In genomic region chr3:45143673-45144670, GRCh38 we compare ENCODE assay signal across 10 cellular contexts. TPM values are rescaled to one million over a fixed set of nuclear protein-coding genes. Genes with fewer than 3 reads are reported as not detected.
DNase-seq lines count a peak whose midpoint lies in the region; ATAC-seq and TF ChIP-seq lines count a peak whose summit lies in the region.
"Had no signal": no experiment of that assay in that cellular context is flagged by ENCODE, and none has a peak within 500 bp of the region (broad histone marks: within the 10 kb centered on the region; RNA-seq: fewer than 3 reads in every experiment).

No MANE protein-coding gene starts in this region.

- peak overlapping the region; percentile 2 for H2AFZ ChIP-seq in ACC112 (ENCODE audit: low read length, unreplicated experiment)

- peaks cover 5% of the 10 kb centered on the region for H3K4me1 Mint-ChIP-seq in activated T-helper 1 cell treated with anti-CD3 and anti-CD28 coated beads, Interleukin-12 subunit alpha, Interleukin-12 subunit beta, Interleukin-2, Interleukin-4 antibody, amounts not matched to agents 30 ng/mL and 10 ng/mL and 1 ng/mL, durations not matched to agents 14 hours and 24 hours and 36 hours (ENCODE audit: low read depth)

- H3K4me3 Mint-ChIP-seq in activated T-helper 1 cell treated with anti-CD3 and anti-CD28 coated beads, Interleukin-12 subunit alpha, Interleukin-12 subunit beta, Interleukin-2, Interleukin-4 antibody, amounts not matched to agents 30 ng/mL and 10 ng/mL and 1 ng/mL, durations not matched to agents 14 hours and 24 hours and 36 hours, result no peak overlapping the region

- H3K36me3 ChIP-seq in ACC112 (ENCODE audit: insufficient read depth, low read length), result no peaks in the 10 kb centered on the region
- H3K36me3 ChIP-seq: BLaER1 treated with 17β-estradiol and CSF1 and Interleukin-3, amounts not matched to agents 10 nM and 100 nM had no signal

- peaks cover 14% of the 10 kb centered on the region for H3K27me3 ChIP-seq in ACC112 (ENCODE audit: insufficient read depth, low read length)
- H3K27me3 ChIP-seq: BLaER1 treated with 17β-estradiol and CSF1 and Interleukin-3, amounts not matched to agents 10 nM and 100 nM had no signal

- H3K27ac Mint-ChIP-seq in activated T-helper 1 cell treated with anti-CD3 and anti-CD28 coated beads, Interleukin-12 subunit alpha, Interleukin-12 subunit beta, Interleukin-2, Interleukin-4 antibody, amounts not matched to agents 30 ng/mL and 10 ng/mL and 1 ng/mL, durations not matched to agents 14 hours and 24 hours and 36 hours, result no peak overlapping the region
- H3K27ac Mint-ChIP-seq: activated CD4-positive, alpha-beta memory T cell treated with anti-CD3 and anti-CD28 coated beads, Interleukin-2, amount 10 ng/mL, durations not matched to agents 7 days and 5 days had no signal

- peak overlapping the region; percentile 53; the same call in 1 of the 2 replicates for H3K4me3 ChIP-seq in ACC112 (ENCODE audit: low read depth, low read length)
- H3K4me3 ChIP-seq in lower leg skin (ENCODE audit: low read depth, poor library complexity, severe bottlenecking), result no peak overlapping the region
- H3K4me3 ChIP-seq: BLaER1 treated with 17β-estradiol and CSF1 and Interleukin-3, amounts not matched to agents 10 nM and 100 nM had no signal

- peaks cover 28% of the 10 kb centered on the region for H3K4me1 ChIP-seq in ACC112 (ENCODE audit: control insufficient read depth, insufficient read depth, low read length, unreplicated experiment)

- no peak for TF ChIP-seq CTCF in lower leg skin (IDR thresholded peaks at IDR 0.05)

- H3K27me3 Mint-ChIP-seq in activated T-helper 1 cell treated with anti-CD3 and anti-CD28 coated beads, Interleukin-12 subunit alpha, Interleukin-12 subunit beta, Interleukin-2, Interleukin-4 antibody, amounts not matched to agents 30 ng/mL and 10 ng/mL and 1 ng/mL, durations not matched to agents 14 hours and 24 hours and 36 hours (ENCODE audit: insufficient read depth), result peaks cover 74% of the 10 kb centered on the region

- 65 to 69% methylated on average over 6 of the region's 6 CpGs for WGBS in lower leg skin, 2 donors

- intact Hi-C loops in lower leg skin (cut with DNase I; ENCODE audit: low total_unique reads), result no loop called here
- intact Hi-C loops in activated T-helper 1 cell treated with anti-CD3 and anti-CD28 coated beads, Interleukin-12 subunit alpha, Interleukin-12 subunit beta, Interleukin-2, Interleukin-4 antibody, amounts not matched to agents 30 ng/mL and 10 ng/mL and 1 ng/mL, durations not matched to agents 14 hours and 24 hours and 36 hours (cut with micrococcal nuclease), result loop anchor here (2.0 kb wide), 1 partner anchor 23 kb away; no protein-coding TSS in a partner anchor

- no peaks in the 10 kb centered on the region for H3K36me3 Mint-ChIP-seq in activated T-helper 1 cell treated with anti-CD3 and anti-CD28 coated beads, Interleukin-12 subunit alpha, Interleukin-12 subunit beta, Interleukin-2, Interleukin-4 antibody, amounts not matched to agents 30 ng/mL and 10 ng/mL and 1 ng/mL, durations not matched to agents 14 hours and 24 hours and 36 hours (ENCODE audit: low read depth)

- TF ChIP-seq POLR2A in lower leg skin (IDR thresholded peaks at IDR 0.05), result no peak

- H3K79me2 ChIP-seq in ACC112 (ENCODE audit: control insufficient read depth, insufficient read depth, low read length, unreplicated experiment), result peaks cover 17% of the 10 kb centered on the region

- no peak overlapping the region for H3K27ac ChIP-seq in ACC112 (ENCODE audit: low read depth, low read length)

- H3K9me3 Mint-ChIP-seq in activated T-helper 1 cell treated with anti-CD3 and anti-CD28 coated beads, Interleukin-12 subunit alpha, Interleukin-12 subunit beta, Interleukin-2, Interleukin-4 antibody, amounts not matched to agents 30 ng/mL and 10 ng/mL and 1 ng/mL, durations not matched to agents 14 hours and 24 hours and 36 hours, result no peaks in the 10 kb centered on the region
- H3K9me3 Mint-ChIP-seq: activated CD4-positive, alpha-beta memory T cell treated with anti-CD3 and anti-CD28 coated beads, Interleukin-2, amount 10 ng/mL, durations not matched to agents 7 days and 5 days had no signal

- ATAC-seq in GM19463 (IDR thresholded peaks at IDR 0.05; ENCODE audit: unreplicated experiment), result peak; percentile 52
- ATAC-seq in HG02973 (IDR thresholded peaks at IDR 0.05; ENCODE audit: unreplicated experiment), result no peak

- DNase-seq in RPMI7951 (ENCODE audit: low read depth) (peak; percentile 93), glomerular visceral epithelial cell (ENCODE audit: extremely low spot score) (peak; percentile 61), H4 (ENCODE audit: low spot score) (no peak), lower leg skin (ENCODE audit: low spot score in 2 of 2) (no peak)
- no peak for DNase-seq in activated T-helper 1 cell treated with anti-CD3 and anti-CD28 coated beads, Interleukin-12 subunit alpha, Interleukin-12 subunit beta, Interleukin-2, Interleukin-4 antibody, amounts not matched to agents 30 ng/mL and 10 ng/mL and 1 ng/mL, durations not matched to agents 14 hours and 24 hours and 36 hours (ENCODE audit: low spot score)
- DNase-seq: activated CD4-positive, alpha-beta memory T cell treated with anti-CD3 and anti-CD28 coated beads, Interleukin-2, amount 10 ng/mL, durations not matched to agents 7 days and 5 days had no signal

RNA-seq across cellular contexts. Expression of gene CDCP1, which starts 2.2 kb away (rescaled TPM):
- 75.6 and 78.0 TPM in 2 replicates for total RNA-seq in RPMI7951 (2014; rRNA removed; shearing (Covaris generic))
- total RNA-seq in H4 (2014; rRNA removed; shearing (Covaris generic)), result 0.12 and 0.31 TPM in 2 replicates
- total RNA-seq in lower leg skin, result 10 to 100 TPM; 43.8 to 79.0 (median 57.1) TPM
- 0.98 and 1.2 TPM in 2 replicates for total RNA-seq in activated T-helper 1 cell treated with anti-CD3 and anti-CD28 coated beads, Interleukin-12 subunit alpha, Interleukin-12 subunit beta, Interleukin-2, Interleukin-4 antibody, amounts not matched to agents 30 ng/mL and 10 ng/mL and 1 ng/mL, durations not matched to agents 14 hours and 24 hours and 36 hours

Comparison
In these comparisons a context has a peak if more than half of its experiments do, and no peak if none do; other contexts are left out.
1. DNase-seq: peak in RPMI7951 (single experiment) and glomerular visceral epithelial cell (single experiment); none in H4 (single experiment), lower leg skin (0 of 2) and activated T-helper 1 cell treated with anti-CD3 and anti-CD28 coated beads, Interleukin-12 subunit alpha, Interleukin-12 subunit beta, Interleukin-2, Interleukin-4 antibody, amounts not matched to agents 30 ng/mL and 10 ng/mL and 1 ng/mL, durations not matched to agents 14 hours and 24 hours and 36 hours (single experiment).
2. RNA of gene CDCP1, which starts 2.2 kb away (total RNA-seq): 75.6 to 78.0 TPM in RPMI7951 and 43.8 to 79.0 TPM in lower leg skin; 0.98 to 1.2 TPM in activated T-helper 1 cell treated with anti-CD3 and anti-CD28 coated beads, Interleukin-12 subunit alpha, Interleukin-12 subunit beta, Interleukin-2, Interleukin-4 antibody, amounts not matched to agents 30 ng/mL and 10 ng/mL and 1 ng/mL, durations not matched to agents 14 hours and 24 hours and 36 hours and 0.12 to 0.31 TPM in H4; every median in the first group is over 10 times any median in the second.